ENCODE assay signal across 8 cellular contexts in the genomic region with DNA sequence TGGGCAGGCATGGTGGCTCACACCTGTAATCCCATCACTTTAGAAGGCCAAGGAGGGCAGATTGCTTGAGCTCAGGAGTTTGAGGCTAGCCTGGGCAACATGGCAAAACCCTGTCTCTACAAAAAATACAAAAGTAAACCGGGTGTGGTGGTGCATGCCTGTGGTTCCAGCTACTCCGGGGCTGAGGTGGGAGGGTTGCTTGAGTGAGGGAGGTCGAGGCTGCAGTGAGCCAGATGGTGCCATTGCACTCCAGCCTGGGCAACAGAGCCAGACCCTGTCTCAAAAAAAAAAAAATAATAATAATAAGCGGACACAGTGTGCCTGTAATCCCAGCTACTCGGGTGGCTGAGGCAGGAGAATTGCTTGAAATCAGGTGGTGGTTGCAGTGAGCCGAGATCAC. TPM values are rescaled to one million over a fixed set of nuclear protein-coding genes. Genes with fewer than 3 reads are reported as not detected.
DNase-seq lines count a peak whose midpoint lies in the region; ATAC-seq and TF ChIP-seq lines count a peak whose summit lies in the region.
"Not testable (repeated sequence)": the region's sequence is repeated elsewhere in the genome, so short reads cannot be mapped to it uniquely, and the experiment has no call there.

No MANE protein-coding gene starts in this region.

- H3K4ac ChIP-seq in IMR-90 (ENCODE audit: low read depth, low read length), result peak overlapping the region; percentile 82

- not testable (repeated sequence) for H4K20me1 ChIP-seq in IMR-90 (ENCODE audit: insufficient read depth, low read length); OCI-LY1 (ENCODE audit: insufficient read depth, low read length)
- peaks cover 11% of the 10 kb centered on the region for H4K20me1 ChIP-seq in smooth muscle cell (ENCODE audit: low read depth)

- peak overlapping the region; percentile 80 for H2AK5ac ChIP-seq in IMR-90 (ENCODE audit: low read depth, low read length)

- no CpG with 5 or more reads among the region's 6 CpGs for WGBS in IMR-90 (ENCODE audit: extremely low coverage in 2 of 2, insufficient read length in 1 of 2), 2 experiments
- 66% methylated on average over 6 of the region's 6 CpGs for WGBS in smooth muscle cell (ENCODE audit: low lambda C conversion rate)

- TF ChIP-seq POLR2A in IMR-90 (IDR thresholded peaks at IDR 0.05; ENCODE audit: low read depth, low read length), result not testable (repeated sequence)

- not testable (repeated sequence) for DNase-seq in CD8-positive, alpha-beta T cell; IMR-90; activated CD4-positive, alpha-beta T cell treated with anti-CD3 and anti-CD28 coated beads, Interleukin-2, amount 10 ng/mL, durations not matched to agents 24 days and 14 days; activated T-cell treated with anti-CD3 and anti-CD28 coated beads, Interleukin-2, amount 50 U/mL, for 24 hours; mesothelial cell of epicardium (ENCODE audit: low spot score in 2 of 2, unreplicated experiment in 2 of 2); smooth muscle cell (lab: John Stamatoyannopoulos, UW; ENCODE audit: unreplicated experiment)
- DNase-seq in central memory CD4-positive, alpha-beta T cell, result peak; percentile 29

- not testable (repeated sequence) for H3K27ac ChIP-seq in CD8-positive, alpha-beta T cell (ENCODE audit: low read depth, low read length)
- peak overlapping the region; percentile 40 for H3K27ac ChIP-seq in IMR-90 (ENCODE audit: insufficient read depth, low read length)
- H3K27ac ChIP-seq in OCI-LY1 (ENCODE audit: low read depth, low read length, poor library complexity, severe bottlenecking), result peak overlapping the region; percentile 87
- H3K27ac ChIP-seq in smooth muscle cell (ENCODE audit: low read depth), result peak overlapping the region; percentile 96

- H3K9me3 ChIP-seq in CD8-positive, alpha-beta T cell (ENCODE audit: low read length); IMR-90 (ENCODE audit: control insufficient read depth, insufficient read depth, low read length); OCI-LY1 (ENCODE audit: low read length); smooth muscle cell (replicated peaks; ENCODE audit: low read depth): not testable (repeated sequence)

- 0 out of 2 replicates have a peak overlapping the region, but pooled peaks have one; percentile 68 for H3K14ac ChIP-seq in IMR-90 (replicated peaks; ENCODE audit: low read depth, low read length)

- H3K4me1 ChIP-seq in CD8-positive, alpha-beta T cell (ENCODE audit: insufficient read depth, low read length); smooth muscle cell (ENCODE audit: low read depth): not testable (repeated sequence)
- peaks cover 33% of the 10 kb centered on the region for H3K4me1 ChIP-seq in IMR-90 (ENCODE audit: control insufficient read depth, insufficient read depth, low read length)
- H3K4me1 ChIP-seq in OCI-LY1 (ENCODE audit: insufficient read depth, low read length, severe bottlenecking), result peaks cover 60% of the 10 kb centered on the region

- not testable (repeated sequence) for H3K18ac ChIP-seq in IMR-90 (ENCODE audit: low read depth, low read length)

- BruUV-seq in IMR-90 (replicated peaks; lab: Mats Ljungman, UMichigan), result not testable (repeated sequence)

- H4K91ac ChIP-seq in IMR-90 (ENCODE audit: insufficient read depth, low read depth, low read length), result not testable (repeated sequence)

- H4K8ac ChIP-seq in IMR-90 (ENCODE audit: low read depth in 2 of 2, low read length in 2 of 2), result peak overlapping the region; percentile 37 to 53; a peak in 2 of 4 replicates

- CTCF ChIA-PET in CD8-positive, alpha-beta T cell (lab: Charles Lee), result interaction anchor here (0.8 kb wide), 1 partner anchor 15 kb away, joined by 3 read pairs; no protein-coding TSS in a partner anchor
- CTCF ChIA-PET in IMR-90 (lab: Yijun Ruan, JAX), result not testable (repeated sequence)

- not testable (repeated sequence) for H3K79me2 ChIP-seq in OCI-LY1 (ENCODE audit: insufficient read depth, low read length)
- H3K79me2 ChIP-seq in smooth muscle cell (ENCODE audit: low read depth), result peaks cover 58% of the 10 kb centered on the region

- peak overlapping the region; percentile 92; the same call in 1 of the 2 replicates for H2BK120ac ChIP-seq in IMR-90 (ENCODE audit: low read depth, low read length)

- H3K9me1 ChIP-seq in IMR-90 (ENCODE audit: insufficient read depth, low read length), result peaks cover 30% of the 10 kb centered on the region

- H3K4me3 Mint-ChIP-seq in CD8-positive, alpha-beta T cell, result peak overlapping the region; percentile 5
- not testable (repeated sequence) for H3K4me3 Mint-ChIP-seq in activated CD4-positive, alpha-beta T cell treated with anti-CD3 and anti-CD28 coated beads, Interleukin-2, amount 10 ng/mL, durations not matched to agents 24 days and 14 days; activated T-cell treated with anti-CD3 and anti-CD28 coated beads, Interleukin-2, amount 50 U/mL, for 24 hours; mesothelial cell of epicardium

- not testable (repeated sequence) for H3F3A ChIP-seq in OCI-LY1 (ENCODE audit: insufficient read depth, low read length)
- peaks cover 16% of the 10 kb centered on the region for H3F3A ChIP-seq in smooth muscle cell (ENCODE audit: low read depth)

- not testable (repeated sequence) for H3K36me3 ChIP-seq in CD8-positive, alpha-beta T cell (ENCODE audit: insufficient read depth, low read length); IMR-90 (ENCODE audit: control insufficient read depth, insufficient read depth, low read length); OCI-LY1 (ENCODE audit: insufficient read depth, low read length); smooth muscle cell (ENCODE audit: low read depth)

- H2AK9ac ChIP-seq in IMR-90 (replicated peaks; ENCODE audit: low read depth, low read length, poor library complexity), result not testable (repeated sequence)

- not testable (repeated sequence) for H3K9me2 ChIP-seq in OCI-LY1 (ENCODE audit: low read depth, low read length)

- H3K9ac ChIP-seq in IMR-90 (ENCODE audit: low read depth, low read length); OCI-LY1 (ENCODE audit: low read length); smooth muscle cell (ENCODE audit: low read depth): not testable (repeated sequence)

- H3K56ac ChIP-seq in IMR-90 (ENCODE audit: extremely low read depth, insufficient read depth, low read length), result not testable (repeated sequence)

- H3K4me1 Mint-ChIP-seq in CD8-positive, alpha-beta T cell (ENCODE audit: low read depth), result peaks cover 17% of the 10 kb centered on the region
- peaks cover 16% of the 10 kb centered on the region for H3K4me1 Mint-ChIP-seq in activated CD4-positive, alpha-beta T cell treated with anti-CD3 and anti-CD28 coated beads, Interleukin-2, amount 10 ng/mL, durations not matched to agents 24 days and 14 days
- peaks cover 27% of the 10 kb centered on the region for H3K4me1 Mint-ChIP-seq in activated T-cell treated with anti-CD3 and anti-CD28 coated beads, Interleukin-2, amount 50 U/mL, for 24 hours (ENCODE audit: low read depth)
- peaks cover 27% of the 10 kb centered on the region for H3K4me1 Mint-ChIP-seq in mesothelial cell of epicardium

- in situ Hi-C loops in IMR-90 (cut with MboI; ENCODE audit: low sequenced_read_pairs), result not testable (repeated sequence)

- not testable (repeated sequence) for H2AFZ ChIP-seq in IMR-90 (replicated peaks; ENCODE audit: low read length, poor library complexity); OCI-LY1 (ENCODE audit: low read length); smooth muscle cell (ENCODE audit: low read depth)

- peak overlapping the region; percentile 98 for H2BK5ac ChIP-seq in IMR-90 (ENCODE audit: low read depth, low read length, poor library complexity, severe bottlenecking)

- peak overlapping the region; percentile 26; the same call in 1 of the 2 replicates for H4K5ac ChIP-seq in IMR-90 (ENCODE audit: low read depth, low read length)

- dilution Hi-C loops in IMR-90 (cut with HindIII; ENCODE audit: low sequenced_read_pairs, unreplicated experiment), result not testable (repeated sequence)

- peak overlapping the region; percentile 73; the same call in 2 of the 3 replicates for H2BK15ac ChIP-seq in IMR-90 (ENCODE audit: low read depth, low read length)

- POLR2A ChIA-PET in CD8-positive, alpha-beta T cell (lab: Charles Lee); IMR-90 (lab: Charles Lee; ENCODE audit: unreplicated experiment): not testable (repeated sequence)

- H3K9me3 Mint-ChIP-seq in CD8-positive, alpha-beta T cell; activated CD4-positive, alpha-beta T cell treated with anti-CD3 and anti-CD28 coated beads, Interleukin-2, amount 10 ng/mL, durations not matched to agents 24 days and 14 days; activated T-cell treated with anti-CD3 and anti-CD28 coated beads, Interleukin-2, amount 50 U/mL, for 24 hours; mesothelial cell of epicardium: not testable (repeated sequence)

- not testable (repeated sequence) for H3K4me3 ChIP-seq in CD8-positive, alpha-beta T cell (ENCODE audit: low read depth, low read length); IMR-90 (ENCODE audit: insufficient read depth, low read depth, low read length); OCI-LY1 (ENCODE audit: low read depth, low read length, poor library complexity, severe bottlenecking); smooth muscle cell

- not testable (repeated sequence) for TF ChIP-seq CTCF in CD8-positive, alpha-beta T cell (IDR thresholded peaks at IDR 0.05); IMR-90 (conservative IDR thresholded peaks at IDR 0.05; ENCODE audit: low read depth, low read length); OCI-LY1 (IDR thresholded peaks at IDR 0.05; ENCODE audit: low read length); mesothelial cell of epicardium (IDR thresholded peaks at IDR 0.05; ENCODE audit: unreplicated experiment); smooth muscle cell (IDR thresholded peaks at IDR 0.05; ENCODE audit: borderline replicate concordance, insufficient read depth, poor library complexity, severe bottlenecking)

- peaks cover 44 to 76% of the 10 kb centered on the region in 2 experiments for H3K79me1 ChIP-seq in IMR-90 (ENCODE audit: low read depth in 1 of 2, low read length in 2 of 2)

- H2BK20ac ChIP-seq in IMR-90 (ENCODE audit: low read depth, low read length), result peak overlapping the region; percentile 20

- H3K27me3 Mint-ChIP-seq in CD8-positive, alpha-beta T cell (ENCODE audit: low read depth); activated CD4-positive, alpha-beta T cell treated with anti-CD3 and anti-CD28 coated beads, Interleukin-2, amount 10 ng/mL, durations not matched to agents 24 days and 14 days; activated T-cell treated with anti-CD3 and anti-CD28 coated beads, Interleukin-2, amount 50 U/mL, for 24 hours; mesothelial cell of epicardium (ENCODE audit: low read depth): not testable (repeated sequence)

- not testable (repeated sequence) for ATAC-seq in CD8-positive, alpha-beta T cell; IMR-90 (ENCODE audit: low read depth)

- H3K36me3 Mint-ChIP-seq in CD8-positive, alpha-beta T cell, result peaks cover 12% of the 10 kb centered on the region
- H3K36me3 Mint-ChIP-seq in activated CD4-positive, alpha-beta T cell treated with anti-CD3 and anti-CD28 coated beads, Interleukin-2, amount 10 ng/mL, durations not matched to agents 24 days and 14 days (ENCODE audit: low read depth); activated T-cell treated with anti-CD3 and anti-CD28 coated beads, Interleukin-2, amount 50 U/mL, for 24 hours (ENCODE audit: low read depth); mesothelial cell of epicardium: not testable (repeated sequence)

- H3K27me3 ChIP-seq in CD8-positive, alpha-beta T cell (ENCODE audit: insufficient read depth, low read length); IMR-90 (ENCODE audit: control insufficient read depth, insufficient read depth, low read length); OCI-LY1 (ENCODE audit: insufficient read depth, low read length); smooth muscle cell (ENCODE audit: low read depth): not testable (repeated sequence)

- 0 out of 2 replicates have a peak overlapping the region, but pooled peaks have one; percentile 28 for H3K23ac ChIP-seq in IMR-90 (ENCODE audit: low read depth, low read length)

- not testable (repeated sequence) for TF ChIP-seq RAD21 in IMR-90 (IDR thresholded peaks at IDR 0.05; ENCODE audit: low read length)

- intact Hi-C loops in CD8-positive, alpha-beta T cell (cut with DNase I, micrococcal nuclease), result loop anchor here in 1 of 2 experiments (5.0 to 10.0 kb wide), 2 partner anchors 38 to 945 kb away; no protein-coding TSS in a partner anchor
- intact Hi-C loops in IMR-90 (cut with micrococcal nuclease); activated CD4-positive, alpha-beta T cell treated with anti-CD3 and anti-CD28 coated beads, Interleukin-2, amount 10 ng/mL, durations not matched to agents 24 days and 14 days (cut with micrococcal nuclease): not testable (repeated sequence)

- not testable (repeated sequence) for H3K4me2 ChIP-seq in IMR-90 (ENCODE audit: low read depth, low read length); OCI-LY1 (ENCODE audit: low read length); smooth muscle cell

- peak overlapping the region; percentile 33 for H3K27ac Mint-ChIP-seq in CD8-positive, alpha-beta T cell
- peak overlapping the region; percentile 29 for H3K27ac Mint-ChIP-seq in activated CD4-positive, alpha-beta T cell treated with anti-CD3 and anti-CD28 coated beads, Interleukin-2, amount 10 ng/mL, durations not matched to agents 24 days and 14 days
- peak overlapping the region; percentile 7 for H3K27ac Mint-ChIP-seq in activated T-cell treated with anti-CD3 and anti-CD28 coated beads, Interleukin-2, amount 50 U/mL, for 24 hours
- H3K27ac Mint-ChIP-seq in mesothelial cell of epicardium, result peak overlapping the region; percentile 53

RNA-seq across cellular contexts. Expression of a gene that starts 15.5 kb away (rescaled TPM):
- total RNA-seq in CD8-positive, alpha-beta T cell, result 10 to 100 TPM; 10.3 to 11.1 TPM
- total RNA-seq in IMR-90 (2012; rRNA removed) (35.0 and 48.3 TPM in 2 replicates), mesothelial cell of epicardium (31.9 to 33.9 TPM (median 32.8 TPM) in 3 replicates), smooth muscle cell (12.4 and 28.5 TPM in 2 replicates)
- polyA plus RNA-seq in IMR-90 (2012; rRNA removed) (51.5 and 61.0 TPM in 2 replicates), smooth muscle cell (20.4 and 20.8 TPM in 2 replicates)
- polyA plus RNA-seq in IMR-90 (2012; cell fraction: cytosol; rRNA removed), result 12.0 and 47.8 TPM in 2 replicates
- polyA plus RNA-seq in IMR-90 (2012; cell fraction: nucleus; rRNA removed; ENCODE audit: low replicate concordance), result 46.2 and 70.3 TPM in 2 replicates
- total RNA-seq in activated CD4-positive, alpha-beta T cell treated with anti-CD3 and anti-CD28 coated beads, Interleukin-2, amount 10 ng/mL, durations not matched to agents 24 days and 14 days, result 23.1 and 26.2 TPM in 2 replicates
